9 cellular contexts compared by ENCODE assay signal in the genomic region with DNA sequence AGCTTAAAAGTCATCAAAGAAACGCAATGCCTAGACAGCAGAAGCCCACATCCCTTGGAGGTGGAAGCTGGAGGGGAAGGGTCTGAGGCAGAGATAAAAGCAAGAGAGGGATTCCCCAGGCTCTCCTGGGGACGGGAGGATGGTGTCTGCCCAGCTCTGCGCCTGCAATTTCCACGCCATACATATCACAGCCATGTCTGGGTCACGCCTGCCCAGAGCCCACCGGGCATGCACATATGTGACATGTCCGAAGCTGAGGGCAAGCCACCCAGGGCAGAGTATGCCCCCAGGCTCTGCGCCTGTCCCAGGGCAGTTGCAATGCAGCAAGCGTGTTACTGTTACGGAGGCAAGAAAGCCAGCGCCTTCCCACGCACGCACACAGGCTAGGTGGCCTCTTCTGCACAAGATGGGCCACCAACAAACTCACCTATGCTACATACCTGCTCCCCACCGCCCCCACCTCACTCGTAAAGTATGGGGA. TPM values are rescaled to one million over a fixed set of nuclear protein-coding genes. Genes with fewer than 3 reads are reported as not detected.
DNase-seq lines count a peak whose midpoint lies in the region; ATAC-seq and TF ChIP-seq lines count a peak whose summit lies in the region.
"Had no signal": no experiment of that assay in that cellular context is flagged by ENCODE, and none has a peak within 500 bp of the region (broad histone marks: within the 10 kb centered on the region; RNA-seq: fewer than 3 reads in every experiment).

No MANE protein-coding gene starts in this region.

- 5 to 30% methylated on average over 8 to 15 of the region's 15 CpGs for WGBS in tibial nerve, 2 donors

- no peaks in the 10 kb centered on the region for H4K20me1 ChIP-seq in neural cell (ENCODE audit: insufficient read depth)

- TF ChIP-seq POLR2A in tibial nerve (IDR thresholded peaks at IDR 0.05), result no peak

- no peaks in the 10 kb centered on the region for H3K9me3 ChIP-seq in NT2/D1 (ENCODE audit: insufficient read depth, low read length)
- no peaks in the 10 kb centered on the region for H3K9me3 ChIP-seq in neural cell (ENCODE audit: low read length)
- no peaks in the 10 kb centered on the region for H3K9me3 ChIP-seq in tibial nerve
- no peaks in the 10 kb centered on the region for H3K9me3 ChIP-seq in MG63

- DNase-seq in NT2/D1 (ENCODE audit: low read depth, low spot score) (no peak), cardiac septum (ENCODE audit: low spot score) (peak; percentile 71), tibial nerve (ENCODE audit: low spot score in 2 of 2) (no peak), MG63 (no peak), NCI-H128 (lab: John Stamatoyannopoulos, UW; ENCODE audit: unreplicated experiment) (no peak)
- DNase-seq: activated effector memory CD4-positive, alpha-beta T cell treated with Interleukin-2 at 50 U/mL for 16 hours; KG1 had no signal

- H3F3A ChIP-seq in neural cell (ENCODE audit: insufficient read depth, low read length, poor library complexity, severe bottlenecking), result no peaks in the 10 kb centered on the region

- H3K27me3 ChIP-seq in NT2/D1 (ENCODE audit: insufficient read depth, insufficient read length), result no peaks in the 10 kb centered on the region
- no peaks in the 10 kb centered on the region for H3K27me3 ChIP-seq in neural cell (ENCODE audit: insufficient read depth, low read depth, low read length)
- peaks cover 0 to 28% of the 10 kb centered on the region in 2 donors for H3K27me3 ChIP-seq in tibial nerve
- H3K27me3 ChIP-seq in MG63, result peaks cover 5% of the 10 kb centered on the region; the same call in 1 of the 2 replicates

- TF ChIP-seq EP300 in neural cell (conservative IDR thresholded peaks at IDR 0.05; ENCODE audit: poor library complexity, severe bottlenecking), result no peak
- no peak for TF ChIP-seq EP300 in tibial nerve (IDR thresholded peaks at IDR 0.05)

- H3K4me1 ChIP-seq in NT2/D1 (ENCODE audit: insufficient read depth, insufficient read length) (no peaks in the 10 kb centered on the region), tibial nerve (no peaks in the 10 kb centered on the region)

- no peaks in the 10 kb centered on the region for H3K79me2 ChIP-seq in neural cell (replicated peaks; ENCODE audit: insufficient read depth, low read length)

- TF ChIP-seq CTCF in neural cell (IDR thresholded peaks at IDR 0.05; ENCODE audit: poor library complexity, severe bottlenecking), result no peak
- TF ChIP-seq CTCF in tibial nerve (IDR thresholded peaks at IDR 0.05), result no peak

- H3K27ac ChIP-seq in neural cell (ENCODE audit: low read length) (no peak overlapping the region), tibial nerve (no peak overlapping the region)

- no peak overlapping the region for H2AFZ ChIP-seq in neural cell (ENCODE audit: low read depth, low read length)

- intact Hi-C loops in cardiac septum (cut with DNase I), result no loop called here

- no peak overlapping the region for H3K4me2 ChIP-seq in neural cell (ENCODE audit: low read length)

- H3K36me3 ChIP-seq in NT2/D1 (ENCODE audit: insufficient read depth, insufficient read length, low read length) (no peaks in the 10 kb centered on the region), neural cell (ENCODE audit: insufficient read depth, low read length) (no peaks in the 10 kb centered on the region), tibial nerve (no peaks in the 10 kb centered on the region), MG63 (no peaks in the 10 kb centered on the region)

- ATAC-seq in GM21367 (IDR thresholded peaks at IDR 0.05; ENCODE audit: unreplicated experiment), result no peak

- no peak for TF ChIP-seq RAD21 in neural cell (conservative IDR thresholded peaks at IDR 0.05)

- H3K4me3 ChIP-seq in NT2/D1 (ENCODE audit: insufficient read length, low read depth) (peak overlapping the region; percentile 70), neural cell (ENCODE audit: low read length) (peak overlapping the region; percentile 72), tibial nerve (peak overlapping the region; percentile 22 to 59 (median 42)), MG63 (no peak overlapping the region)

- H3K9ac ChIP-seq in NT2/D1 (ENCODE audit: insufficient read length, low read depth) (peak overlapping the region; percentile 74), neural cell (ENCODE audit: low read length) (peak overlapping the region; percentile 63)

- no peaks in the 10 kb centered on the region for H3K9me2 ChIP-seq in neural cell (ENCODE audit: insufficient read depth, low read length)

TF ChIP-seq in neural cell, 6 proteins besides CTCF, POLR2A, EP300 and RAD21:
- TF ChIP-seq EZH2 (IDR thresholded peaks at IDR 0.05; ENCODE audit: borderline replicate concordance, insufficient read depth, low read length, poor library complexity, severe bottlenecking) (no peak), POLR2AphosphoS5 (IDR thresholded peaks at IDR 0.05) (no peak), TAF1 (IDR thresholded peaks at IDR 0.05; ENCODE audit: low read depth) (no peak), MXI1 (conservative IDR thresholded peaks at IDR 0.05; ENCODE audit: poor library complexity, severe bottlenecking) (no peak), SMC3 (conservative IDR thresholded peaks at IDR 0.05; ENCODE audit: poor library complexity) (no peak)
- TF ChIP-seq, protein P1, sequence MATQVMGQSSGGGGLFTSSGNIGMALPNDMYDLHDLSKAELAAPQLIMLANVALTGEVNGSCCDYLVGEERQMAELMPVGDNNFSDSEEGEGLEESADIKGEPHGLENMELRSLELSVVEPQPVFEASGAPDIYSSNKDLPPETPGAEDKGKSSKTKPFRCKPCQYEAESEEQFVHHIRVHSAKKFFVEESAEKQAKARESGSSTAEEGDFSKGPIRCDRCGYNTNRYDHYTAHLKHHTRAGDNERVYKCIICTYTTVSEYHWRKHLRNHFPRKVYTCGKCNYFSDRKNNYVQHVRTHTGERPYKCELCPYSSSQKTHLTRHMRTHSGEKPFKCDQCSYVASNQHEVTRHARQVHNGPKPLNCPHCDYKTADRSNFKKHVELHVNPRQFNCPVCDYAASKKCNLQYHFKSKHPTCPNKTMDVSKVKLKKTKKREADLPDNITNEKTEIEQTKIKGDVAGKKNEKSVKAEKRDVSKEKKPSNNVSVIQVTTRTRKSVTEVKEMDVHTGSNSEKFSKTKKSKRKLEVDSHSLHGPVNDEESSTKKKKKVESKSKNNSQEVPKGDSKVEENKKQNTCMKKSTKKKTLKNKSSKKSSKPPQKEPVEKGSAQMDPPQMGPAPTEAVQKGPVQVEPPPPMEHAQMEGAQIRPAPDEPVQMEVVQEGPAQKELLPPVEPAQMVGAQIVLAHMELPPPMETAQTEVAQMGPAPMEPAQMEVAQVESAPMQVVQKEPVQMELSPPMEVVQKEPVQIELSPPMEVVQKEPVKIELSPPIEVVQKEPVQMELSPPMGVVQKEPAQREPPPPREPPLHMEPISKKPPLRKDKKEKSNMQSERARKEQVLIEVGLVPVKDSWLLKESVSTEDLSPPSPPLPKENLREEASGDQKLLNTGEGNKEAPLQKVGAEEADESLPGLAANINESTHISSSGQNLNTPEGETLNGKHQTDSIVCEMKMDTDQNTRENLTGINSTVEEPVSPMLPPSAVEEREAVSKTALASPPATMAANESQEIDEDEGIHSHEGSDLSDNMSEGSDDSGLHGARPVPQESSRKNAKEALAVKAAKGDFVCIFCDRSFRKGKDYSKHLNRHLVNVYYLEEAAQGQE (IDR thresholded peaks at IDR 0.05; ENCODE audit: borderline replicate concordance), result no peak

RNA-seq across cellular contexts. Expression of a gene that starts 1.2 kb away (rescaled TPM):
- total RNA-seq in cardiac septum (1.2 TPM), tibial nerve (1 to 10 TPM; 5.7 to 7.5 (median 6.2) TPM)
- polyA plus RNA-seq in neural cell, result 235 and 242 TPM in 2 replicates
- polyA minus RNA-seq in neural cell, result 153 and 185 TPM in 2 replicates
- 0.05 and 0.56 TPM in 2 replicates for total RNA-seq in MG63 (2014; rRNA removed; shearing (Covaris generic); ENCODE audit: low replicate concordance)
